In genomic region chr4:43402393-43402792, GRCh38 we compare ENCODE assay signal across 35 cellular contexts.
DNase-seq lines count a peak whose midpoint lies in the region; ATAC-seq, FAIRE-seq and TF ChIP-seq lines count a peak whose summit lies in the region.
"Had no signal": no experiment of that assay in that cellular context is flagged by ENCODE, and none has a peak within 500 bp of the region (broad histone marks: within the 10 kb centered on the region; RNA-seq: fewer than 3 reads in every experiment).

No MANE protein-coding gene starts in this region.

- H3K36me3 ChIP-seq in PC-3 (ENCODE audit: low read depth, low read length) (no peaks in the 10 kb centered on the region), body of pancreas (replicated peaks in 1 of 2; ENCODE audit: insufficient read depth in 1 of 2, low read depth in 2 of 2) (no peaks in the 10 kb centered on the region), pancreas (no peaks in the 10 kb centered on the region), suprapubic skin (no peaks in the 10 kb centered on the region)
- H3K36me3 ChIP-seq: BE2C; BLaER1; BLaER1 treated with 17β-estradiol and CSF1 and Interleukin-3, amounts not matched to agents 10 nM and 100 nM had no signal

- no peaks in the 10 kb centered on the region for H3K9me2 ChIP-seq in PC-3 (replicated peaks; ENCODE audit: low read length)

- TF ChIP-seq CTCF in PC-3 (conservative IDR thresholded peaks at IDR 0.05; ENCODE audit: low read depth, low read length) (no peak), body of pancreas (IDR thresholded peaks at IDR 0.05) (no peak), pancreas (IDR thresholded peaks at IDR 0.05) (no peak), suprapubic skin (IDR thresholded peaks at IDR 0.05) (no peak)

- no peaks in the 10 kb centered on the region for H3K79me2 ChIP-seq in PC-3 (ENCODE audit: low read length)

- H3K4me2 ChIP-seq in PC-3 (ENCODE audit: low read length): no peak overlapping the region
- H3K4me2 ChIP-seq: A549; BLaER1; BLaER1 treated with 17β-estradiol and CSF1 and Interleukin-3, amounts not matched to agents 10 nM and 100 nM had no signal

- peaks cover 25% of the 10 kb centered on the region for H3K9me3 Mint-ChIP-seq in activated T-helper 1 cell treated with anti-CD3 and anti-CD28 coated beads, Interleukin-12 subunit alpha, Interleukin-12 subunit beta, Interleukin-2, Interleukin-4 antibody, amounts not matched to agents 30 ng/mL and 10 ng/mL and 1 ng/mL, durations not matched to agents 14 hours and 24 hours and 36 hours
- H3K9me3 Mint-ChIP-seq: CD4-positive, alpha-beta T cell had no signal

- no peaks in the 10 kb centered on the region for H3K4me1 ChIP-seq in PC-3 (ENCODE audit: insufficient read depth, low read length)
- peaks cover 4% of the 10 kb centered on the region for H3K4me1 ChIP-seq in body of pancreas
- H3K4me1 ChIP-seq in pancreas: peaks cover 0 to 5% (median 0%) of the 10 kb centered on the region in 3 donors
- H3K4me1 ChIP-seq in suprapubic skin: no peaks in the 10 kb centered on the region
- H3K4me1 ChIP-seq: A549; BE2C; BLaER1; BLaER1 treated with 17β-estradiol and CSF1 and Interleukin-3, amounts not matched to agents 10 nM and 100 nM; Caco-2 had no signal

- ATAC-seq in PC-3 (no peak), body of pancreas (peak; percentile 30), pancreas (peak; percentile 35 to 84 (median 76))
- ATAC-seq: A549; CD8-positive, alpha-beta T cell had no signal

- H3K9me3 ChIP-seq in PC-3 (ENCODE audit: low read length): no peaks in the 10 kb centered on the region
- H3K9me3 ChIP-seq in body of pancreas: no peaks in the 10 kb centered on the region
- H3K9me3 ChIP-seq in pancreas: no peaks in the 10 kb centered on the region
- no peaks in the 10 kb centered on the region for H3K9me3 ChIP-seq in suprapubic skin
- H3K9me3 ChIP-seq: A549, BE2C had no signal

- POLR2A ChIA-PET in PC-3 (lab: Charles Lee; ENCODE audit: unreplicated experiment): no interaction called here

- no peaks in the 10 kb centered on the region for H3K4me1 Mint-ChIP-seq in activated T-helper 1 cell treated with anti-CD3 and anti-CD28 coated beads, Interleukin-12 subunit alpha, Interleukin-12 subunit beta, Interleukin-2, Interleukin-4 antibody, amounts not matched to agents 30 ng/mL and 10 ng/mL and 1 ng/mL, durations not matched to agents 14 hours and 24 hours and 36 hours (ENCODE audit: low read depth)
- H3K4me1 Mint-ChIP-seq: B cell; CD14-positive monocyte; CD4-positive, alpha-beta memory T cell; CD4-positive, CD25-positive, alpha-beta regulatory T cell; CD8-positive, alpha-beta memory T cell had no signal

- no peak overlapping the region for H3K27ac Mint-ChIP-seq in activated T-helper 1 cell treated with anti-CD3 and anti-CD28 coated beads, Interleukin-12 subunit alpha, Interleukin-12 subunit beta, Interleukin-2, Interleukin-4 antibody, amounts not matched to agents 30 ng/mL and 10 ng/mL and 1 ng/mL, durations not matched to agents 14 hours and 24 hours and 36 hours
- H3K27ac Mint-ChIP-seq: B cell; CD14-positive monocyte; CD4-positive, alpha-beta memory T cell; CD4-positive, alpha-beta T cell; CD4-positive, CD25-positive, alpha-beta regulatory T cell; CD8-positive, alpha-beta memory T cell; CD8-positive, alpha-beta T cell had no signal

- 72 to 78% methylated on average over 1 of the region's 1 CpG for WGBS in body of pancreas, 2 donors
- WGBS in pancreas, 2 donors: 62 to 78% methylated on average over 1 of the region's 1 CpG
- 74% methylated on average over 1 of the region's 1 CpG for WGBS in suprapubic skin

- TF ChIP-seq EP300 in suprapubic skin (IDR thresholded peaks at IDR 0.05): no peak

- H3K4me3 ChIP-seq in PC-3 (ENCODE audit: low read length): no peak overlapping the region
- H3K4me3 ChIP-seq in body of pancreas: no peak overlapping the region
- no peak overlapping the region for H3K4me3 ChIP-seq in pancreas
- no peak overlapping the region for H3K4me3 ChIP-seq in suprapubic skin
- H3K4me3 ChIP-seq: A549; BLaER1; BLaER1 treated with 17β-estradiol and CSF1 and Interleukin-3, amounts not matched to agents 10 nM and 100 nM had no signal

- H3F3A ChIP-seq in PC-3 (ENCODE audit: low read length, unreplicated experiment): no peaks in the 10 kb centered on the region

- no peak for TF ChIP-seq POLR2A in body of pancreas (IDR thresholded peaks at IDR 0.05)
- no peak for TF ChIP-seq POLR2A in suprapubic skin (IDR thresholded peaks at IDR 0.05)

- no peak for DNase-seq in PC-3
- no peak for DNase-seq in body of pancreas
- no peak for DNase-seq in pancreas
- DNase-seq in suprapubic skin (ENCODE audit: low spot score in 2 of 2): no peak
- no peak for DNase-seq in dedifferentiated amniotic fluid mesenchymal stem cell (ENCODE audit: extremely low spot score)
- DNase-seq in activated T-helper 1 cell treated with anti-CD3 and anti-CD28 coated beads, Interleukin-12 subunit alpha, Interleukin-12 subunit beta, Interleukin-2, Interleukin-4 antibody, amounts not matched to agents 30 ng/mL and 10 ng/mL and 1 ng/mL, durations not matched to agents 14 hours and 24 hours and 36 hours (ENCODE audit: low spot score): no peak
- DNase-seq: 8988T; ACHN; AML-193; BE2C; C1 segment of cervical spinal cord; Caco-2; Calu3; CD4-positive, alpha-beta memory T cell; CD4-positive, alpha-beta T cell; CD4-positive, CD25-positive, alpha-beta regulatory T cell; CD8-positive, alpha-beta memory T cell; CD8-positive, alpha-beta T cell; COR-L47; DMS 273 treated with DMSO at 0.1 percent for 48 hours; DMS153; DMS53; DMS79; DMS79 treated with DMSO at 0.1 percent for 48 hours; DND-41; EL had no signal

- intact Hi-C loops in PC-3 (cut with micrococcal nuclease): no loop called here
- intact Hi-C loops in body of pancreas (cut with DNase I): no loop called here
- intact Hi-C loops in pancreas (cut with DNase I): no loop called here
- intact Hi-C loops in activated T-helper 1 cell treated with anti-CD3 and anti-CD28 coated beads, Interleukin-12 subunit alpha, Interleukin-12 subunit beta, Interleukin-2, Interleukin-4 antibody, amounts not matched to agents 30 ng/mL and 10 ng/mL and 1 ng/mL, durations not matched to agents 14 hours and 24 hours and 36 hours (cut with micrococcal nuclease): no loop called here

- H3K9ac ChIP-seq in PC-3 (ENCODE audit: low read length): no peak overlapping the region
- H3K9ac ChIP-seq: BLaER1; BLaER1 treated with 17β-estradiol and CSF1 and Interleukin-3, amounts not matched to agents 10 nM and 100 nM had no signal

- CTCF ChIA-PET in PC-3 (lab: Charles Lee): no interaction called here

- H3K4me3 Mint-ChIP-seq in activated T-helper 1 cell treated with anti-CD3 and anti-CD28 coated beads, Interleukin-12 subunit alpha, Interleukin-12 subunit beta, Interleukin-2, Interleukin-4 antibody, amounts not matched to agents 30 ng/mL and 10 ng/mL and 1 ng/mL, durations not matched to agents 14 hours and 24 hours and 36 hours: no peak overlapping the region
- H3K4me3 Mint-ChIP-seq: B cell; CD14-positive monocyte; CD4-positive, alpha-beta memory T cell; CD4-positive, alpha-beta T cell; CD4-positive, CD25-positive, alpha-beta regulatory T cell; CD8-positive, alpha-beta memory T cell; CD8-positive, alpha-beta T cell had no signal

- H3K27ac ChIP-seq in PC-3 (ENCODE audit: low read length) (no peak overlapping the region), body of pancreas (no peak overlapping the region), pancreas (no peak overlapping the region), suprapubic skin (no peak overlapping the region)
- H3K27ac ChIP-seq: 22Rv1; A549; BLaER1; BLaER1 treated with 17β-estradiol and CSF1 and Interleukin-3, amounts not matched to agents 10 nM and 100 nM; C4-2B had no signal

- no peaks in the 10 kb centered on the region for H3K27me3 Mint-ChIP-seq in activated T-helper 1 cell treated with anti-CD3 and anti-CD28 coated beads, Interleukin-12 subunit alpha, Interleukin-12 subunit beta, Interleukin-2, Interleukin-4 antibody, amounts not matched to agents 30 ng/mL and 10 ng/mL and 1 ng/mL, durations not matched to agents 14 hours and 24 hours and 36 hours (ENCODE audit: insufficient read depth)
- H3K27me3 Mint-ChIP-seq: B cell; CD4-positive, alpha-beta memory T cell; CD4-positive, alpha-beta T cell; CD4-positive, CD25-positive, alpha-beta regulatory T cell; CD8-positive, alpha-beta memory T cell had no signal

- 0 out of 2 replicates have a peak overlapping the region, but pooled peaks have one; percentile 26 for H2AFZ ChIP-seq in PC-3 (ENCODE audit: low read length)

- no peaks in the 10 kb centered on the region for H4K20me1 ChIP-seq in PC-3 (ENCODE audit: low read length)
- H4K20me1 ChIP-seq: BLaER1; BLaER1 treated with 17β-estradiol and CSF1 and Interleukin-3, amounts not matched to agents 10 nM and 100 nM had no signal

- no peaks in the 10 kb centered on the region for H3K36me3 Mint-ChIP-seq in activated T-helper 1 cell treated with anti-CD3 and anti-CD28 coated beads, Interleukin-12 subunit alpha, Interleukin-12 subunit beta, Interleukin-2, Interleukin-4 antibody, amounts not matched to agents 30 ng/mL and 10 ng/mL and 1 ng/mL, durations not matched to agents 14 hours and 24 hours and 36 hours (ENCODE audit: low read depth)
- H3K36me3 Mint-ChIP-seq: CD14-positive monocyte; CD4-positive, alpha-beta memory T cell; CD4-positive, CD25-positive, alpha-beta regulatory T cell; CD8-positive, alpha-beta memory T cell; CD8-positive, alpha-beta T cell had no signal

- no peaks in the 10 kb centered on the region for H3K27me3 ChIP-seq in PC-3 (ENCODE audit: low read length)
- no peaks in the 10 kb centered on the region for H3K27me3 ChIP-seq in body of pancreas
- H3K27me3 ChIP-seq in pancreas: no peaks in the 10 kb centered on the region
- H3K27me3 ChIP-seq in suprapubic skin: no peaks in the 10 kb centered on the region
- H3K27me3 ChIP-seq: BE2C; BLaER1; BLaER1 treated with 17β-estradiol and CSF1 and Interleukin-3, amounts not matched to agents 10 nM and 100 nM had no signal

- no peak for FAIRE-seq in pancreas (lab: Jason Lieb, UNC)
- FAIRE-seq: A204.1, A549, D721Med had no signal

- no TSS peak for BruUV-seq in PC-3 (replicated peaks; lab: Mats Ljungman, UMichigan)
